Comparison of ENCODE assay signal across 27 cellular contexts in the genomic region with DNA sequence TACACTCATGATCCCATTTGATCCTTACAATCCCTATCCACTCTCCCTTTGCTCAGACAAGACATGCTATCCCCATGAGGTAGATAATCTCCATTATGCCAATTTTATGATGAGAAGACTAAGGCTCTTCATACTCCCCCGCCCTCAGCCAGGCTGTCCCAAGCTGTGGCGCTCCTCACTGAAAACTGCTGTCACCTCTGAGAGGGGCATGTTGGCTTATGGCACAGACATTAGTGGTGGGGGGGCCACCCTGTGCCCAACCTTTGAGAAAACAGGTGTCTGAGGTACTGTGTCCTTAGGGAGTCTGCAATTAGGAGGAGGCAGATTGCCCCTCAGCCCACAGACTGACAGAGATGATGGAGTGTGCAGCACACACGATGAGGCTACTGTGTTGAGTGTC. TPM values are rescaled to one million over a fixed set of nuclear protein-coding genes. Genes with fewer than 3 reads are reported as not detected.
A peak's percentile ranks its signal among the peaks of the same experiment; 100 is the strongest.
DNase-seq lines count a peak whose midpoint lies in the region; ATAC-seq and TF ChIP-seq lines count a peak whose summit lies in the region.
"Had no signal": no experiment of that assay in that cellular context is flagged by ENCODE, and none has a peak within 500 bp of the region (broad histone marks: within the 10 kb centered on the region; RNA-seq: fewer than 3 reads in every experiment).

No MANE protein-coding gene starts in this region.

- no peaks in the 10 kb centered on the region for H3K9me2 ChIP-seq in GM23338 (ENCODE audit: insufficient read depth)

- no peak overlapping the region for H3K27ac ChIP-seq in right cardiac atrium (ENCODE audit: low read length)
- no peak overlapping the region for H3K27ac ChIP-seq in GM23338 (ENCODE audit: low read depth)
- H3K27ac ChIP-seq in upper lobe of right lung: no peak overlapping the region
- H3K27ac ChIP-seq: adrenal gland, dorsolateral prefrontal cortex, epithelial cell of prostate, HL-60, right atrium auricular region, SK-N-MC had no signal

- no peaks in the 10 kb centered on the region; the same call in 1 of the 2 replicates for H4K20me1 ChIP-seq in GM23338 (replicated peaks; ENCODE audit: insufficient read depth)

- H3K9me3 Mint-ChIP-seq in GM23338: no peaks in the 10 kb centered on the region; the same call in 2 of the 3 replicates
- no peaks in the 10 kb centered on the region for H3K9me3 Mint-ChIP-seq in activated T-helper 17 cell treated with anti-CD3 and anti-CD28 coated beads, Interleukin-2, amount 50 U/mL, for 72 hours
- H3K9me3 Mint-ChIP-seq: IgD-negative memory B cell had no signal

- peak; percentile 27 for DNase-seq in Right ventricle myocardium inferior (ENCODE audit: missing footprints)
- no peak for DNase-seq in right cardiac atrium
- no peak for DNase-seq in GM23338 (ENCODE audit: low spot score)
- DNase-seq in upper lobe of right lung: peak; percentile 39
- DNase-seq: activated CD8-positive, alpha-beta memory T cell treated with anti-CD3 and anti-CD28 coated beads, Interleukin-2, amount 50 U/mL, for 48 hours; adrenal gland; DMS 273 treated with DMSO at 0.1 percent for 48 hours; dorsolateral prefrontal cortex; foreskin melanocyte; GF-D8; hypothalamus; kidney; NCI-H1694; NCI-H345; NK-92 treated with Interleukin-12 subunit alpha and Interleukin-12 subunit beta, amount 100 ng/mL, for 24 hours; nucleus accumbens had no signal

- H2AFZ ChIP-seq in GM23338: no peak overlapping the region

- H3K4me1 ChIP-seq in right cardiac atrium (ENCODE audit: control insufficient read depth, insufficient read depth, low read length): peaks cover 2% of the 10 kb centered on the region
- H3K4me1 ChIP-seq in GM23338 (ENCODE audit: insufficient read depth): no peaks in the 10 kb centered on the region
- no peaks in the 10 kb centered on the region for H3K4me1 ChIP-seq in upper lobe of right lung
- H3K4me1 ChIP-seq: adrenal gland, right atrium auricular region had no signal

- H3K36me3 ChIP-seq in GM23338 (ENCODE audit: insufficient read depth) (no peaks in the 10 kb centered on the region), upper lobe of right lung (peaks cover 28% of the 10 kb centered on the region)

- no peak overlapping the region for H3K27ac Mint-ChIP-seq in GM23338
- peak overlapping the region; percentile 16 for H3K27ac Mint-ChIP-seq in activated T-helper 17 cell treated with anti-CD3 and anti-CD28 coated beads, Interleukin-2, amount 50 U/mL, for 72 hours
- H3K27ac Mint-ChIP-seq: IgD-negative memory B cell had no signal

- no peaks in the 10 kb centered on the region for H3K4me1 Mint-ChIP-seq in GM23338
- H3K4me1 Mint-ChIP-seq in activated T-helper 17 cell treated with anti-CD3 and anti-CD28 coated beads, Interleukin-2, amount 50 U/mL, for 72 hours: peaks cover 16% of the 10 kb centered on the region

- intact Hi-C loops in Right ventricle myocardium inferior (cut with DNase I): no loop called here
- intact Hi-C loops in right cardiac atrium (cut with DNase I): no loop called here
- intact Hi-C loops in upper lobe of right lung (cut with DNase I): no loop called here

- no peak for ATAC-seq in Right ventricle myocardium inferior
- no peak for ATAC-seq in right cardiac atrium
- ATAC-seq in GM23338: no peak
- no peak for ATAC-seq in activated T-helper 17 cell treated with anti-CD3 and anti-CD28 coated beads, Interleukin-2, amount 50 U/mL, for 72 hours (replicated peaks)
- no peak for ATAC-seq in upper lobe of right lung
- no peak for ATAC-seq in HG02870 (IDR thresholded peaks at IDR 0.05; ENCODE audit: unreplicated experiment)
- ATAC-seq in HG03095 (IDR thresholded peaks at IDR 0.05; ENCODE audit: unreplicated experiment): no peak

- H3K79me2 ChIP-seq in GM23338 (replicated peaks; ENCODE audit: insufficient read depth): peaks cover 5% of the 10 kb centered on the region; the same call in 1 of the 2 replicates

- H3K27me3 ChIP-seq in right cardiac atrium (ENCODE audit: control insufficient read depth, insufficient read depth): no peaks in the 10 kb centered on the region
- no peaks in the 10 kb centered on the region for H3K27me3 ChIP-seq in GM23338 (ENCODE audit: insufficient read depth)
- H3K27me3 ChIP-seq in upper lobe of right lung: no peaks in the 10 kb centered on the region
- H3K27me3 ChIP-seq: adrenal gland, cardiac muscle cell, dorsolateral prefrontal cortex, right atrium auricular region had no signal

- no peak overlapping the region for H3K4me2 ChIP-seq in GM23338

- TF ChIP-seq CTCF in GM23338 (conservative IDR thresholded peaks at IDR 0.05; ENCODE audit: low read depth in 2 of 2) (no peak), upper lobe of right lung (IDR thresholded peaks at IDR 0.05) (no peak)

- 93% methylated on average over 3 of the region's 3 CpGs for WGBS in right cardiac atrium

- H3K9me3 ChIP-seq in right cardiac atrium (ENCODE audit: control insufficient read depth, low read length) (no peaks in the 10 kb centered on the region), upper lobe of right lung (no peaks in the 10 kb centered on the region)
- H3K9me3 ChIP-seq: adrenal gland, right atrium auricular region had no signal

- peak overlapping the region; percentile 25; the same call in 1 of the 3 replicates for H3K4me3 Mint-ChIP-seq in GM23338
- peak overlapping the region; percentile 47 for H3K4me3 Mint-ChIP-seq in activated T-helper 17 cell treated with anti-CD3 and anti-CD28 coated beads, Interleukin-2, amount 50 U/mL, for 72 hours

- peaks cover 2% of the 10 kb centered on the region for H3K27me3 Mint-ChIP-seq in GM23338 (ENCODE audit: insufficient read depth, low read depth, poor library complexity)
- no peaks in the 10 kb centered on the region for H3K27me3 Mint-ChIP-seq in activated T-helper 17 cell treated with anti-CD3 and anti-CD28 coated beads, Interleukin-2, amount 50 U/mL, for 72 hours
- H3K27me3 Mint-ChIP-seq: IgD-negative memory B cell had no signal

- H3F3A ChIP-seq in GM23338 (replicated peaks; ENCODE audit: low read depth): 0 out of 2 replicates have a peak, but pooled peaks cover 5% of the 10 kb centered on the region

- H3K4me3 ChIP-seq in right cardiac atrium (ENCODE audit: low read length): no peak overlapping the region
- H3K4me3 ChIP-seq in GM23338: no peak overlapping the region
- no peak overlapping the region for H3K4me3 ChIP-seq in upper lobe of right lung
- H3K4me3 ChIP-seq: adrenal gland, cardiac muscle cell, dorsolateral prefrontal cortex, lung, right atrium auricular region, SK-N-MC had no signal

- H3K36me3 Mint-ChIP-seq in GM23338 (ENCODE audit: low read depth): peaks cover 30% of the 10 kb centered on the region
- peaks cover 36% of the 10 kb centered on the region for H3K36me3 Mint-ChIP-seq in activated T-helper 17 cell treated with anti-CD3 and anti-CD28 coated beads, Interleukin-2, amount 50 U/mL, for 72 hours (ENCODE audit: low read depth)
- H3K36me3 Mint-ChIP-seq: IgD-negative memory B cell had no signal

TF ChIP-seq in GM23338, 12 proteins besides CTCF, POLR2A, EP300 and RAD21:
- TF ChIP-seq STAT1 (IDR thresholded peaks at IDR 0.05; ENCODE audit: unreplicated experiment) (no peak), POLR2AphosphoS5 (IDR thresholded peaks at IDR 0.05; ENCODE audit: low read depth) (no peak)

RNA-seq across cellular contexts. Expression of a gene that starts 2.4 kb away (rescaled TPM):
- total RNA-seq in Right ventricle myocardium inferior (1.5 TPM), right cardiac atrium (1 to 10 TPM in 2 of 4 donors, not detected in 2; 1.5 to 2.4 TPM), upper lobe of right lung (2.5 TPM)
- polyA plus RNA-seq in right cardiac atrium (2.7 TPM), GM23338 (2016; fragmentation: Nextera tagmentation; extraction: Ambion mirVana) (3.3 and 3.7 TPM in 2 replicates)
- total RNA-seq in GM23338 (2014; rRNA removed; shearing (Covaris generic)): 1.5 and 2.1 TPM in 2 replicates
- 1 to 10 TPM; 2.8 to 4.9 TPM for total RNA-seq in activated T-helper 17 cell treated with anti-CD3 and anti-CD28 coated beads, Interleukin-2, amount 50 U/mL, for 72 hours

RNA-seq across cellular contexts. Expression of a gene that starts 5.2 kb away (rescaled TPM):
- total RNA-seq in Right ventricle myocardium inferior (139 TPM), right cardiac atrium (100 to 1,000 TPM; 125 to 175 (median 156) TPM), upper lobe of right lung (88.7 TPM)
- polyA plus RNA-seq in right cardiac atrium (437 TPM), GM23338 (2016; fragmentation: Nextera tagmentation; extraction: Ambion mirVana) (216 and 232 TPM in 2 replicates)
- total RNA-seq in GM23338 (2014; rRNA removed; shearing (Covaris generic)): 124 and 150 TPM in 2 replicates
- 100 to 1,000 TPM; 117 to 122 TPM for total RNA-seq in activated T-helper 17 cell treated with anti-CD3 and anti-CD28 coated beads, Interleukin-2, amount 50 U/mL, for 72 hours

RNA-seq across cellular contexts. Expression of a gene that starts 8.1 kb away (rescaled TPM):
- 4.6 TPM for total RNA-seq in Right ventricle myocardium inferior
- total RNA-seq in right cardiac atrium: 10 to 100 TPM in 1 of 4 donors, 1 to 10 TPM in 3; 2.9 to 11.1 (median 7.1) TPM
- 8.5 TPM for polyA plus RNA-seq in right cardiac atrium
- 5.7 TPM in 2 replicates for total RNA-seq in GM23338 (2014; rRNA removed; shearing (Covaris generic))
- 16.4 and 17.2 TPM in 2 replicates for polyA plus RNA-seq in GM23338 (2016; fragmentation: Nextera tagmentation; extraction: Ambion mirVana)
- under 1 TPM; 0.37 to 0.41 TPM for total RNA-seq in activated T-helper 17 cell treated with anti-CD3 and anti-CD28 coated beads, Interleukin-2, amount 50 U/mL, for 72 hours
- 9.8 TPM for total RNA-seq in upper lobe of right lung
- polyA plus RNA-seq: IgD-negative memory B cell had no signal

RNA-seq across cellular contexts. Expression of a gene that starts 10.9 kb away (rescaled TPM):
- total RNA-seq in Right ventricle myocardium inferior (not detected), right cardiac atrium (not detected), upper lobe of right lung (1.1 TPM)
- polyA plus RNA-seq in right cardiac atrium (0.14 TPM), GM23338 (2016; fragmentation: Nextera tagmentation; extraction: Ambion mirVana) (0.44 and 1.3 TPM in 2 replicates)
- not detected in 2 replicates for total RNA-seq in GM23338 (2014; rRNA removed; shearing (Covaris generic))
- total RNA-seq in activated T-helper 17 cell treated with anti-CD3 and anti-CD28 coated beads, Interleukin-2, amount 50 U/mL, for 72 hours: under 1 TPM in 1 of 2 donors, not detected in 1; 0.29 TPM
- polyA plus RNA-seq: IgD-negative memory B cell had no signal

RNA-seq across cellular contexts. Expression of a gene that starts 36.2 kb away (rescaled TPM):
- total RNA-seq in Right ventricle myocardium inferior: not detected
- total RNA-seq in right cardiac atrium: not detected
- not detected for polyA plus RNA-seq in right cardiac atrium
- not detected in 2 replicates for total RNA-seq in GM23338 (2014; rRNA removed; shearing (Covaris generic))
- polyA plus RNA-seq in GM23338 (2016; fragmentation: Nextera tagmentation; extraction: Ambion mirVana): not detected in 2 replicates
- total RNA-seq in activated T-helper 17 cell treated with anti-CD3 and anti-CD28 coated beads, Interleukin-2, amount 50 U/mL, for 72 hours: not detected
- total RNA-seq in upper lobe of right lung: not detected
- total RNA-seq: adrenal gland, cardiac muscle cell, kidney, lung, right atrium auricular region had no signal
- polyA plus RNA-seq: adrenal gland, cardiac muscle cell, IgD-negative memory B cell, lung, thymus had no signal

Comparison
In these comparisons a context has a peak if more than half of its experiments do, and no peak if none do; other contexts are left out.
1. DNase-seq: peak in Right ventricle myocardium inferior (single experiment) and upper lobe of right lung (single experiment); none in right cardiac atrium (0 of 3) and GM23338 (single experiment).